Comparison of ENCODE assay signal across 9 cellular contexts in the genomic region with DNA sequence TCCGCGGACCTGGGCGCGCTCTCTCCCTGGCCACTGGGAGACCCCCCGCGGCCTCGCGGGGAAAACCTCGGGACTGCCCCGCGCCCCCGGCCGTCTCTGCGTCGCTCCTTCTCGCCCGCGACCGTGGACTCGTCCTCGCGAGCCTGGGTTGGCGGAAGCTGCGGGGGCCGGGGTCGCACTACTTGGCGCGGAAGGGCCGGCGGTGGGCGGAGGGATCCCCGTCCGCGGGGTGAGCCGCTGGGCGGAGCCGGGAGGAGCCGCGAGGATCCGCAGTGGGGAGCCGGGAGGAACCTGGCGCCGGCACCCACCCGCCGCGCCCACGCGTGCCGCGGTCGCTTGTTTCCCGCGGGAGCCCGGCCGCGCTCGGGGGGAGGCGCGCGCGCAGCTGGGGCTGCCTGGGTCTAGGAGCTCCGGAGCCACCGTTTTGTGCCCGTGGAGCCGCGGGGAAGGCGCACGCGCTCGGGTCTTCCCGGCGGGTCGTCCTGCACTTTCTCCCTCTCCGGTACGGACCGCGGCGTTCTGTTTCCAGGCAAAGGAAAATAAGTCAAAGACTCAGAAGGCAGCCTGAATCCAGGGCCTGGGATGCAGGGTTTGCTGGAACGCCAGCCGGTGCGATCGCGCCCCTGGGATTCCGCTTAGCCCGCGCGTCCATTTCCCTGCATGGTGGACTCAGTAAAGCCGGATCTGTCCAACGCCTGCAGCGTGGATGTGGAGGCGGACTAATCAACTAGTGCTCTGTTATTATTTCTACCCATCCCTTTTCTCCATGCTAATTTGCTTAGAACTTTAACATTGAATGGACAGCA. TPM values are rescaled to one million over a fixed set of nuclear protein-coding genes. Genes with fewer than 3 reads are reported as not detected.
DNase-seq lines count a peak whose midpoint lies in the region; ATAC-seq, FAIRE-seq and TF ChIP-seq lines count a peak whose summit lies in the region.
"Had no signal": no experiment of that assay in that cellular context is flagged by ENCODE, and none has a peak within 500 bp of the region (broad histone marks: within the 10 kb centered on the region; RNA-seq: fewer than 3 reads in every experiment).

No MANE protein-coding gene starts in this region.

- H3K4me1 ChIP-seq in ACC112 (ENCODE audit: control insufficient read depth, insufficient read depth, low read length, unreplicated experiment), result no peaks in the 10 kb centered on the region
- H3K4me1 ChIP-seq in HepG2 (ENCODE audit: insufficient read depth, low read length), result peaks cover 35% of the 10 kb centered on the region

- in situ Hi-C loops in GM13976 (cut with MboI; ENCODE audit: low sequenced_read_pairs, unreplicated experiment) (no loop called here), HepG2 (cut with HindIII; ENCODE audit: extremely low pct_ligation_motif_present, low pct_unique_long_range_greater_than_20kb) (no loop called here)

- WGBS in HepG2 (ENCODE audit: low lambda C conversion rate), result under 1% methylated on average over 34 of the region's 91 CpGs

- H2AFZ ChIP-seq in ACC112 (ENCODE audit: low read length, unreplicated experiment) (peak overlapping the region; percentile 94), HepG2 (ENCODE audit: low read length) (no peak overlapping the region)

- H3K27ac ChIP-seq in ACC112 (ENCODE audit: low read depth, low read length) (peak overlapping the region; percentile 87), coronary artery (peak overlapping the region; percentile 95 to 100), HepG2 (ENCODE audit: extremely low read length, insufficient read depth, low read length) (peak overlapping the region; percentile 98)

- no peak for FAIRE-seq in HepG2 (lab: Jason Lieb, UNC)
- FAIRE-seq: colon had no signal

- peak overlapping the region; percentile 97 for H3K9ac ChIP-seq in HepG2 (ENCODE audit: insufficient read depth, low read depth, low read length)

- POLR2A ChIA-PET in HepG2 (lab: Yijun Ruan, JAX), result interaction anchor here (0.6 to 1.0 kb wide), 2 partner anchors 30 to 42 kb away, joined by 4 read pairs; no protein-coding TSS in a partner anchor

- H3K27me3 ChIP-seq in ACC112 (ENCODE audit: insufficient read depth, low read length) (no peaks in the 10 kb centered on the region), HepG2 (ENCODE audit: control insufficient read depth in 1 of 2, insufficient read depth in 2 of 2, low read length in 2 of 2) (no peaks in the 10 kb centered on the region; a peak in 1 of 5 replicates)

- CTCF ChIA-PET in HepG2 (lab: Yijun Ruan, JAX; ENCODE audit: low intra/inter-chr PET ratio, low total read pairs), result no interaction called here

- H3K79me2 ChIP-seq in ACC112 (ENCODE audit: control insufficient read depth, insufficient read depth, low read length, unreplicated experiment) (no peaks in the 10 kb centered on the region), HepG2 (ENCODE audit: insufficient read depth, low read length) (no peaks in the 10 kb centered on the region)

- peak overlapping the region; percentile 89 for H3K4me2 ChIP-seq in HepG2 (ENCODE audit: low read depth, low read length)

- TSS peak; percentile 93 for BruUV-seq in HepG2 (replicated peaks; lab: Mats Ljungman, UMichigan)

- H4K20me1 ChIP-seq in HepG2 (ENCODE audit: insufficient read depth, low read length), result no peaks in the 10 kb centered on the region

- H3K36me3 ChIP-seq in ACC112 (ENCODE audit: insufficient read depth, low read length), result no peaks in the 10 kb centered on the region
- no peaks in the 10 kb centered on the region for H3K36me3 ChIP-seq in HepG2 (replicated peaks in 1 of 2; ENCODE audit: control insufficient read depth in 1 of 2, insufficient read depth in 2 of 2, low read length in 2 of 2)

- DNase-seq in GM13976 (ENCODE audit: low spot score), result peak; percentile 87
- peak; percentile 59 to 65 for DNase-seq in NCI-H1930 (lab: John Stamatoyannopoulos, UW)
- DNase-seq in activated CD4-positive, alpha-beta T cell treated with anti-CD3 and anti-CD28 coated beads for 24 hours (ENCODE audit: low read depth in 2 of 2), result peak; percentile 52 to 68
- DNase-seq in coronary artery (ENCODE audit: low spot score), result peak; percentile 83
- DNase-seq in HepG2 (ENCODE audit: low spot score), result peak; percentile 37
- DNase-seq in stimulated activated CD4-positive, alpha-beta T cell treated with anti-CD3 and anti-CD28 coated beads, Interleukin-2, amount 100 ng/mL, for 24 hours, result peak; percentile 78 to 82

- no peaks in the 10 kb centered on the region for H3K9me3 ChIP-seq in HepG2 (ENCODE audit: low read length)

- TF ChIP-seq CTCF in GM13976 (IDR thresholded peaks at IDR 0.05; ENCODE audit: borderline replicate concordance, control extremely low read depth, extremely low read depth, insufficient read depth, missing control alignments) (no peak), coronary artery (IDR thresholded peaks at IDR 0.05) (no peak), HepG2 (CRISPR knock-in tag; IDR thresholded peaks at IDR 0.05) (no peak)

- H3K4me3 ChIP-seq in ACC112 (ENCODE audit: low read depth, low read length), result peak overlapping the region; percentile 93
- peak overlapping the region; percentile 80 for H3K4me3 ChIP-seq in coronary artery
- H3K4me3 ChIP-seq in HepG2 (replicated peaks in 1 of 3; ENCODE audit: insufficient read depth in 1 of 3, low read depth in 2 of 3, low read length in 3 of 3), result peak overlapping the region; percentile 92 to 96 (median 94)

- TF ChIP-seq EP300 in HepG2 (IDR thresholded peaks at IDR 0.05; ENCODE audit: low read depth in 2 of 2, low read length in 2 of 2) (no peak), HepG2 (CRISPR knock-in tag; IDR thresholded peaks at IDR 0.05; ENCODE audit: borderline replicate concordance) (no peak; the same call in 1 of the 2 replicates)

- intact Hi-C loops in HepG2 (cut with micrococcal nuclease; ENCODE audit: unreplicated experiment), result loop anchor here (5.0 to 10.0 kb wide), 3 partner anchors 37 to 360 kb away; no protein-coding TSS in a partner anchor

- TF ChIP-seq POLR2A in HepG2 (IDR thresholded peaks at IDR 0.05; ENCODE audit: insufficient read depth in 1 of 2, low read depth in 2 of 2, low read length in 2 of 2), result peak; percentile 48 to 72; a peak in 2 of 4 replicates

- TF ChIP-seq RAD21 in HepG2 (CRISPR knock-in tag; IDR thresholded peaks at IDR 0.05), result peak; percentile 15; the same call in 1 of the 2 replicates

- ATAC-seq in HG02852 (IDR thresholded peaks at IDR 0.05; ENCODE audit: unreplicated experiment) (peak; percentile 36), HepG2 (peak; percentile 65)

TF ChIP-seq in HepG2, 621 proteins besides CTCF, POLR2A, EP300 and RAD21 (continues in another document):
- peak; percentile 83; the same call in 1 of the 2 replicates for TF ChIP-seq ZNF224 (CRISPR knock-in tag; IDR thresholded peaks at IDR 0.05)
- 0 out of 2 replicates have a peak, but pooled peaks have one; percentile 63 for TF ChIP-seq ZNF235 (CRISPR knock-in tag; IDR thresholded peaks at IDR 0.05; ENCODE audit: borderline replicate concordance)

RNA-seq across cellular contexts. Expression of a gene that starts 28.7 kb away (rescaled TPM):
- 14.4 and 22.9 TPM in 2 replicates for total RNA-seq in HepG2 (2016; rRNA removed; fragmentation: Illumina TruSeq; extraction: Trizol)
- 27.0 and 27.7 TPM in 2 replicates for total RNA-seq in HepG2 (2016; cell fraction: cytosol; rRNA removed; fragmentation: Illumina TruSeq; extraction: Trizol; ENCODE audit: low read depth)
- 14.4 and 19.1 TPM in 2 replicates for total RNA-seq in HepG2 (2016; cell fraction: insoluble cytoplasmic fraction; rRNA removed; fragmentation: Illumina TruSeq; extraction: Trizol)
- 17.0 and 21.9 TPM in 2 replicates for total RNA-seq in HepG2 (2016; cell fraction: membrane; rRNA removed; fragmentation: Illumina TruSeq; extraction: Trizol)
- 48.1 and 51.6 TPM in 2 replicates for total RNA-seq in HepG2 (2016; cell fraction: nucleus; rRNA removed; fragmentation: Illumina TruSeq; extraction: Trizol)
- 7.1 and 7.5 TPM in 2 replicates for polyA plus RNA-seq in HepG2 (2011; rRNA removed)
- 4.1 and 6.3 TPM in 2 replicates for polyA plus RNA-seq in HepG2 (2011; cell fraction: cytosol; rRNA removed)
- 15.2 and 17.5 TPM in 2 replicates for polyA plus RNA-seq in HepG2 (2011; cell fraction: nucleus; rRNA removed)
- polyA plus RNA-seq in HepG2 (2012), result 11.9 and 12.7 TPM in 2 replicates
- polyA plus RNA-seq in HepG2 (2016; cell fraction: cytosol; fragmentation: Illumina TruSeq; extraction: Trizol; ENCODE audit: low read depth), result 0.25 and 0.36 TPM in 2 replicates
- polyA plus RNA-seq in HepG2 (2016; cell fraction: insoluble cytoplasmic fraction; fragmentation: Illumina TruSeq; extraction: Trizol; ENCODE audit: low read depth), result 5.8 and 7.4 TPM in 2 replicates
- 0.54 and 1.00 TPM in 2 replicates for polyA plus RNA-seq in HepG2 (2016; cell fraction: membrane; fragmentation: Illumina TruSeq; extraction: Trizol; ENCODE audit: low read depth)
- polyA plus RNA-seq in HepG2 (2016; cell fraction: nucleus; fragmentation: Illumina TruSeq; extraction: Trizol; ENCODE audit: insufficient read depth, low read depth), result 14.9 and 20.0 TPM in 2 replicates
- polyA minus RNA-seq in HepG2 (2011; rRNA and poly(A)+ RNA removed; ENCODE audit: low replicate concordance), result 22.0 and 25.5 TPM in 2 replicates
- 17.4 and 19.6 TPM in 2 replicates for polyA minus RNA-seq in HepG2 (2011; cell fraction: cytosol; rRNA and poly(A)+ RNA removed)
- 87.2 and 102 TPM in 2 replicates for polyA minus RNA-seq in HepG2 (2011; cell fraction: nucleus; rRNA and poly(A)+ RNA removed)

Comparison
In these comparisons a context has a peak if more than half of its experiments do, and no peak if none do; other contexts are left out.
1. Peak in every context shown above with its lines: DNase-seq, ATAC-seq, H3K4me3 ChIP-seq and H3K27ac ChIP-seq.
2. DNase-seq: peak in every context shown above with its lines; median percentile 87 in GM13976; 83 in coronary artery; 80 in stimulated activated CD4-positive, alpha-beta T cell treated with anti-CD3 and anti-CD28 coated beads, Interleukin-2, amount 100 ng/mL, for 24 hours; 62 in NCI-H1930; 60 in activated CD4-positive, alpha-beta T cell treated with anti-CD3 and anti-CD28 coated beads for 24 hours; 37 in HepG2.